1 cellular context compared by ENCODE assay signal in genomic region chr2:24380687-24381271, GRCh38.
TF ChIP-seq lines count a peak whose summit lies in the region.

No MANE protein-coding gene starts in this region.

TF ChIP-seq in K562, 482 proteins besides CTCF, POLR2A, EP300 and RAD21 (continued from another document):
- TF ChIP-seq ZNF398 (CRISPR knock-in tag; IDR thresholded peaks at IDR 0.05) (no peak), NKRF (IDR thresholded peaks at IDR 0.05; ENCODE audit: borderline replicate concordance) (no peak), SMAD2 (IDR thresholded peaks at IDR 0.05; ENCODE audit: low read depth, low read length) (no peak), ZNF143 (CRISPR knock-in tag; IDR thresholded peaks at IDR 0.05) (no peak), U2AF2 (optimal IDR thresholded peaks at IDR 0.05; ENCODE audit: low read depth, low read length) (no peak), ZNF780A (CRISPR knock-in tag; IDR thresholded peaks at IDR 0.05) (no peak), CREB3 (tag; conservative IDR thresholded peaks at IDR 0.05; ENCODE audit: low read depth) (no peak)
